In genomic region chr7:98630149-98630548, GRCh38 we compare ENCODE assay signal across 23 cellular contexts. TPM values are rescaled to one million over a fixed set of nuclear protein-coding genes. Genes with fewer than 3 reads are reported as not detected.
"Had no signal": no experiment of that assay in that cellular context is flagged by ENCODE, and none has a peak within 500 bp of the region (broad histone marks: within the 10 kb centered on the region; RNA-seq: fewer than 3 reads in every experiment).

No MANE protein-coding gene starts in this region.

- H3K4me3 ChIP-seq: gastrocnemius medialis, lung, mucosa of descending colon, prostate gland, sigmoid colon, stomach, thyroid gland had no signal

- H3K4me1 Mint-ChIP-seq: memory B cell; mesothelial cell of epicardium; stimulated activated effector memory CD8-positive, alpha-beta T cell treated with anti-CD3 and anti-CD28 coated beads, Interleukin-12 subunit alpha, Interleukin-12 subunit beta, amount 100 ng/mL, for 72 hours had no signal

- H3K27ac ChIP-seq: epithelial cell of prostate, gastrocnemius medialis, prostate gland, sigmoid colon, stomach, thyroid gland had no signal

- DNase-seq: cortex of kidney; foreskin fibroblast; gastrocnemius medialis; mucosa of descending colon; naive B cell; right cardiac atrium; sigmoid colon; stimulated activated CD4-positive, alpha-beta T cell treated with anti-CD3 and anti-CD28 coated beads, Interleukin-2, amount 100 ng/mL, for 24 hours; stimulated activated CD4-positive, alpha-beta T cell treated with anti-CD3 and anti-CD28 coated beads, Interleukin-4, amount 100 ng/mL, for 24 hours; stimulated activated naive CD4-positive, alpha-beta T cell treated with Interleukin-2 at 50 U/mL for 16 hours; stomach; thyroid gland; trophoblast cell had no signal

- H3K9me3 ChIP-seq: gastrocnemius medialis, mucosa of descending colon, prostate gland, thyroid gland had no signal

- H3K9me3 Mint-ChIP-seq: natural killer cell treated with Interleukin-12 subunit alpha and Interleukin-12 subunit beta and Interleukin-15 and Interleukin-18, amount 100 ng/mL, for 72 hours; neural crest cell had no signal

- ATAC-seq: esophagus mucosa; gastrocnemius medialis; mucosa of descending colon; natural killer cell treated with Interleukin-12 subunit alpha and Interleukin-12 subunit beta and Interleukin-15 and Interleukin-18, amount 100 ng/mL, for 72 hours; right cardiac atrium; stimulated activated effector memory CD8-positive, alpha-beta T cell treated with anti-CD3 and anti-CD28 coated beads, Interleukin-12 subunit alpha, Interleukin-12 subunit beta, amount 100 ng/mL, for 72 hours had no signal

- H3K36me3 Mint-ChIP-seq: mesothelial cell of epicardium; stimulated activated effector memory CD8-positive, alpha-beta T cell treated with anti-CD3 and anti-CD28 coated beads, Interleukin-12 subunit alpha, Interleukin-12 subunit beta, amount 100 ng/mL, for 72 hours had no signal

- H3K4me1 ChIP-seq: gastrocnemius medialis, prostate gland, sigmoid colon, stomach, thyroid gland had no signal

- H3K27ac Mint-ChIP-seq: memory B cell; mesothelial cell of epicardium; naive B cell; natural killer cell treated with Interleukin-12 subunit alpha and Interleukin-12 subunit beta and Interleukin-15 and Interleukin-18, amount 100 ng/mL, for 72 hours; stimulated activated effector memory CD8-positive, alpha-beta T cell treated with anti-CD3 and anti-CD28 coated beads, Interleukin-12 subunit alpha, Interleukin-12 subunit beta, amount 100 ng/mL, for 72 hours had no signal

- H3K36me3 ChIP-seq: gastrocnemius medialis, prostate gland, sigmoid colon, stomach, thyroid gland had no signal

- H3K4me3 Mint-ChIP-seq: memory B cell; mesothelial cell of epicardium; naive B cell; natural killer cell treated with Interleukin-12 subunit alpha and Interleukin-12 subunit beta and Interleukin-15 and Interleukin-18, amount 100 ng/mL, for 72 hours; neural crest cell; stimulated activated effector memory CD8-positive, alpha-beta T cell treated with anti-CD3 and anti-CD28 coated beads, Interleukin-12 subunit alpha, Interleukin-12 subunit beta, amount 100 ng/mL, for 72 hours had no signal

- H3K27me3 ChIP-seq: thyroid gland had no signal

RNA-seq across cellular contexts. Expression of gene NPTX2, which starts 13.1 kb away (rescaled TPM):
- polyA plus RNA-seq: keratinocyte had no signal
